ENCODE assay signal across 9 cellular contexts in genomic region chr12:51678086-51678724, GRCh38.
DNase-seq lines count a peak whose midpoint lies in the region; ATAC-seq, FAIRE-seq and TF ChIP-seq lines count a peak whose summit lies in the region.
"Had no signal": no experiment of that assay in that cellular context is flagged by ENCODE, and none has a peak within 500 bp of the region (broad histone marks: within the 10 kb centered on the region; RNA-seq: fewer than 3 reads in every experiment).

No MANE protein-coding gene starts in this region.

- H3K9me3 Mint-ChIP-seq in osteocyte (ENCODE audit: unreplicated experiment), result no peaks in the 10 kb centered on the region

- no peaks in the 10 kb centered on the region for H3K27me3 Mint-ChIP-seq in osteocyte (ENCODE audit: unreplicated experiment)

- no peak overlapping the region for H3K4me3 Mint-ChIP-seq in osteocyte (ENCODE audit: unreplicated experiment)

- H3K4me1 Mint-ChIP-seq in osteocyte (ENCODE audit: unreplicated experiment), result peaks cover 8% of the 10 kb centered on the region

- H3K36me3 Mint-ChIP-seq in osteocyte (ENCODE audit: unreplicated experiment), result no peaks in the 10 kb centered on the region

- FAIRE-seq in TTC549 (lab: Jason Lieb, UNC), result peak; percentile 53
- FAIRE-seq: endometrium had no signal

- DNase-seq in A172 (ENCODE audit: low spot score) (peak; percentile 49), GM03348 (ENCODE audit: low spot score) (peak; percentile 69), NCI-H146 (lab: John Stamatoyannopoulos, UW) (peak; percentile 74), fibroblast of peridontal ligament (ENCODE audit: extremely low read depth) (peak; percentile 71), osteocyte (ENCODE audit: extremely low spot score, unreplicated experiment) (no peak)
- DNase-seq in effector CD4-positive, alpha-beta T cell, result no peak

- TF ChIP-seq CTCF in osteocyte (IDR thresholded peaks at IDR 0.05), result peak; percentile 65

- no peak for ATAC-seq in GM19328 (IDR thresholded peaks at IDR 0.05; ENCODE audit: unreplicated experiment)

- no peak overlapping the region for H3K27ac Mint-ChIP-seq in osteocyte (ENCODE audit: unreplicated experiment)

Comparison
In these comparisons a context has a peak if more than half of its experiments do, and no peak if none do; other contexts are left out.
1. DNase-seq: peak in A172 (single experiment), GM03348 (single experiment), NCI-H146 (single experiment) and fibroblast of peridontal ligament (single experiment); none in osteocyte (single experiment) and effector CD4-positive, alpha-beta T cell (single experiment).